In genomic region chr2:55105456-55105855, GRCh38 we compare ENCODE assay signal across 15 cellular contexts.
"Had no signal": no experiment of that assay in that cellular context is flagged by ENCODE, and none has a peak within 500 bp of the region (broad histone marks: within the 10 kb centered on the region; RNA-seq: fewer than 3 reads in every experiment).

No MANE protein-coding gene starts in this region.

- H3K27ac ChIP-seq: ovary, tibial nerve, upper lobe of right lung had no signal

- H3K4me3 ChIP-seq: mucosa of descending colon, ovary, right atrium auricular region, sigmoid colon, tibial nerve, upper lobe of right lung had no signal

- H3K27me3 ChIP-seq: ovary, right atrium auricular region, sigmoid colon, tibial nerve, upper lobe of right lung had no signal

- H3K36me3 Mint-ChIP-seq: naive thymus-derived CD8-positive, alpha-beta T cell had no signal

- DNase-seq: foreskin melanocyte; hippocampal formation; left colon; mucosa of descending colon; naive thymus-derived CD8-positive, alpha-beta T cell; ovary; sigmoid colon; small intestine; stimulated activated CD4-positive, alpha-beta T cell treated with anti-CD3 and anti-CD28 coated beads, Interleukin-2, amount 100 ng/mL, for 48 hours; stimulated activated naive CD4-positive, alpha-beta T cell treated with Interleukin-2 at 50 U/mL for 16 hours; upper lobe of right lung had no signal

- H3K9me3 ChIP-seq: mucosa of descending colon, ovary, right atrium auricular region, sigmoid colon, tibial nerve, upper lobe of right lung had no signal

- H3K36me3 ChIP-seq: ovary, right atrium auricular region, sigmoid colon, tibial nerve, upper lobe of right lung had no signal

- H3K9me3 Mint-ChIP-seq: dendritic cell treated with granulocyte-macrophage colony-stimulating factor and Interleukin-4, amounts not matched to agents 40 ng/mL and 50 ng/mL, for 4 days; naive thymus-derived CD8-positive, alpha-beta T cell; neural crest cell had no signal

- H3K4me3 Mint-ChIP-seq: dendritic cell treated with granulocyte-macrophage colony-stimulating factor and Interleukin-4, amounts not matched to agents 40 ng/mL and 50 ng/mL, for 4 days; naive thymus-derived CD8-positive, alpha-beta T cell; neural crest cell had no signal

- ATAC-seq: left colon; mucosa of descending colon; naive thymus-derived CD8-positive, alpha-beta T cell; upper lobe of right lung had no signal

- H3K27me3 Mint-ChIP-seq: dendritic cell treated with granulocyte-macrophage colony-stimulating factor and Interleukin-4, amounts not matched to agents 40 ng/mL and 50 ng/mL, for 4 days; naive thymus-derived CD8-positive, alpha-beta T cell had no signal
